18 cellular contexts compared by ENCODE assay signal in genomic region chr2:136137982-136138381, GRCh38. TPM values are rescaled to one million over a fixed set of nuclear protein-coding genes. Genes with fewer than 3 reads are reported as not detected.
DNase-seq lines count a peak whose midpoint lies in the region; ATAC-seq and TF ChIP-seq lines count a peak whose summit lies in the region.
"Had no signal": no experiment of that assay in that cellular context is flagged by ENCODE, and none has a peak within 500 bp of the region (broad histone marks: within the 10 kb centered on the region; RNA-seq: fewer than 3 reads in every experiment).

No MANE protein-coding gene starts in this region.

- ATAC-seq in GM18498 (IDR thresholded peaks at IDR 0.05; ENCODE audit: unreplicated experiment) = no peak
- no peak for ATAC-seq in GM19328 (IDR thresholded peaks at IDR 0.05; ENCODE audit: unreplicated experiment)

- no peak overlapping the region for H3K4me3 ChIP-seq in Peyer's patch
- no peak overlapping the region for H3K4me3 ChIP-seq in thymus (ENCODE audit: low read length)

- H3K36me3 ChIP-seq in Peyer's patch (no peaks in the 10 kb centered on the region), thymus (ENCODE audit: control insufficient read depth, insufficient read depth) (no peaks in the 10 kb centered on the region)

- no peak for TF ChIP-seq POLR2A in Peyer's patch (IDR thresholded peaks at IDR 0.05)

- H3K9me3 ChIP-seq in Peyer's patch (no peaks in the 10 kb centered on the region), thymus (ENCODE audit: control insufficient read depth) (no peaks in the 10 kb centered on the region)

- over 99% methylated on average over 4 of the region's 4 CpGs for WGBS in thymus

- H3K4me3 Mint-ChIP-seq in IgD-negative memory B cell (peak overlapping the region in 3 of 4 donors; percentile 38 to 85 (median 68)), immature natural killer cell (peak overlapping the region in 4 of 5 donors; percentile 8 to 80 (median 64))
- H3K4me3 Mint-ChIP-seq: HFFc6 had no signal

- H3K27me3 Mint-ChIP-seq in IgD-negative memory B cell (peaks cover 1% of the 10 kb centered on the region), immature natural killer cell (ENCODE audit: low read depth in 3 of 3) (peaks cover 12 to 46% (median 14%) of the 10 kb centered on the region in 3 donors)

- H3K36me3 Mint-ChIP-seq in IgD-negative memory B cell = peaks cover 2% of the 10 kb centered on the region
- H3K36me3 Mint-ChIP-seq in immature natural killer cell = peaks cover 0 to 4% (median 0%) of the 10 kb centered on the region in 3 donors

- H3K27ac Mint-ChIP-seq in IgD-negative memory B cell (peak overlapping the region; percentile 93 to 100 (median 99)), immature natural killer cell (peak overlapping the region; percentile 95 to 99 (median 98))
- H3K27ac Mint-ChIP-seq: HFFc6 had no signal

- no peak for TF ChIP-seq CTCF in Peyer's patch (IDR thresholded peaks at IDR 0.05)

- H3K27ac ChIP-seq in Peyer's patch (peak overlapping the region; percentile 84 to 97 (median 90)), thymus (ENCODE audit: low read depth) (peak overlapping the region; percentile 99)
- H3K27ac ChIP-seq: C4-2B, epithelial cell of prostate had no signal

- H3K4me1 Mint-ChIP-seq in IgD-negative memory B cell (peaks cover 56 to 78% (median 63%) of the 10 kb centered on the region in 3 donors), immature natural killer cell (peaks cover 64 to 65% of the 10 kb centered on the region in 2 donors)

- H3K9me3 Mint-ChIP-seq in IgD-negative memory B cell (no peaks in the 10 kb centered on the region), immature natural killer cell (no peaks in the 10 kb centered on the region)
- H3K9me3 Mint-ChIP-seq: HFFc6 had no signal

- H3K4me1 ChIP-seq in Peyer's patch (peaks cover 0 to 60% (median 18%) of the 10 kb centered on the region in 4 donors), thymus (ENCODE audit: control insufficient read depth, insufficient read depth, low read length) (peaks cover 54% of the 10 kb centered on the region)

- H3K27me3 ChIP-seq in Peyer's patch (no peaks in the 10 kb centered on the region), thymus (ENCODE audit: control insufficient read depth, insufficient read depth) (no peaks in the 10 kb centered on the region)

- DNase-seq in Peyer's patch = no peak
- no peak for DNase-seq in immature natural killer cell
- no peak for DNase-seq in SIG-M5 treated with dmso at 0.1 percent for 504 hours (lab: John Stamatoyannopoulos, UW; ENCODE audit: unreplicated experiment)
- DNase-seq: activated CD4-positive, alpha-beta T cell treated with anti-CD3 and anti-CD28 coated beads for 4 hours; activated T-cell treated with anti-CD3 and anti-CD28 coated beads, Interleukin-2, amount 50 U/mL, for 1 hour; amniotic stem cell; GDM1; glutamatergic neuron; HFFc6; NCI-H1436 treated with DMSO at 0.1 percent for 48 hours; NCI-H510A treated with DMSO at 0.1 percent for 48 hours; occipital lobe had no signal

RNA-seq across cellular contexts. Expression of gene CXCR4, which starts 20.0 kb away (rescaled TPM):
- polyA plus RNA-seq in IgD-negative memory B cell (862 TPM), immature natural killer cell (100 to 1,000 TPM; 147 to 758 (median 582) TPM), thymus (942 TPM)
- total RNA-seq in Peyer's patch = 100 to 1,000 TPM in 1 of 4 donors, 10 to 100 TPM in 2, 1 to 10 TPM in 1; 4.9 to 446 (median 22.2) TPM
- total RNA-seq: HFFc6 had no signal
